Comparison of ENCODE assay signal across 28 cellular contexts in the genomic region with DNA sequence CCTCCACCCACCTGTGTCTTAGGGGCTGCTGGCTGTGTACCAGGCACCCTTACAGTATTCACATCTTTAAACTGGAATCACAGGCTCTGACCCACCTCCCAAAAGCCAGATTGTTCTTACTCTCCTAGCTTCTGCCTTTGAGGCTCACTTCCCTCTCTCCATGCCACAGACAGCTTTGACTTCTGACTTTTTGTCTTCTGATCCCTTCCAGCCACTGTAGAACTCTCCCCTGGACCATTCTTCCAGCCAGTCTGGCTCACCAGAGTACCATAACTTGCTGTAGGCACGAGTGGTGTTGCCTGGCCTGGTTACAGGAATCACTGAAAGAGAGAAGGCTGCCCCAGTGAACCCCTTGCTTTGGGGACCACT. TPM values are rescaled to one million over a fixed set of nuclear protein-coding genes. Genes with fewer than 3 reads are reported as not detected.
"Had no signal": no experiment of that assay in that cellular context is flagged by ENCODE, and none has a peak within 500 bp of the region (broad histone marks: within the 10 kb centered on the region; RNA-seq: fewer than 3 reads in every experiment).

No MANE protein-coding gene starts in this region.

- H3K9me3 ChIP-seq: ascending aorta, breast epithelium had no signal

- DNase-seq: activated CD4-positive, alpha-beta memory T cell treated with anti-CD3 and anti-CD28 coated beads, Interleukin-2, amount 10 ng/mL, durations not matched to agents 7 days and 5 days; activated CD4-positive, alpha-beta T cell treated with anti-CD3 and anti-CD28 coated beads for 36 hours; activated CD4-positive, alpha-beta T cell treated with anti-CD3 and anti-CD28 coated beads, Interleukin-2, amount 10 ng/mL, durations not matched to agents 7 days and 5 days; activated CD8-positive, alpha-beta memory T cell treated with anti-CD3 and anti-CD28 coated beads, Interleukin-2, amount 50 U/mL, for 4 hours; activated naive CD4-positive, alpha-beta T cell treated with anti-CD3 and anti-CD28 coated beads, Interleukin-2, amount 10 ng/mL, durations not matched to agents 7 days and 5 days; activated T-cell treated with anti-CD3 and anti-CD28 coated beads for 4 hours; activated T-cell treated with anti-CD3 and anti-CD28 coated beads, Interleukin-2, amount 50 U/mL, for 4 hours; amygdala; NCI-H1048; NCI-H1105 treated with DMSO at 0.1 percent for 48 hours; NCI-H1436 treated with DMSO at 0.1 percent for 48 hours; NCI-H2029; NCI-H345; NCI-H524 treated with DMSO at 0.1 percent for 48 hours; SHP77; SJCRH30 had no signal

- H3K27me3 ChIP-seq: ascending aorta, breast epithelium, SJCRH30 had no signal

- ATAC-seq: activated CD4-positive, CD25-positive, alpha-beta regulatory T cell treated with anti-CD3 and anti-CD28 coated beads, Interleukin-2, amount 50 U/mL, for 24 hours; activated T-cell treated with anti-CD3 and anti-CD28 coated beads, Interleukin-2, amount 50 U/mL, for 4 hours; K562; WTC11 had no signal

- H3K9me3 Mint-ChIP-seq: activated CD4-positive, alpha-beta memory T cell treated with anti-CD3 and anti-CD28 coated beads, Interleukin-2, amount 10 ng/mL, durations not matched to agents 7 days and 5 days; activated CD4-positive, alpha-beta T cell treated with anti-CD3 and anti-CD28 coated beads, Interleukin-2, amount 10 ng/mL, durations not matched to agents 7 days and 5 days; activated naive CD4-positive, alpha-beta T cell treated with anti-CD3 and anti-CD28 coated beads, Interleukin-2, amount 10 ng/mL, durations not matched to agents 7 days and 5 days; activated T-cell treated with anti-CD3 and anti-CD28 coated beads, Interleukin-2, amount 50 U/mL, for 4 hours; activated T-helper 1 cell treated with anti-CD3 and anti-CD28 coated beads, Interleukin-12 subunit alpha, Interleukin-12 subunit beta, Interleukin-2, Interleukin-4 antibody, amounts not matched to agents 30 ng/mL and 10 ng/mL and 1 ng/mL, durations not matched to agents 14 hours and 24 hours and 36 hours; T-helper 1 cell treated with Interleukin-12 subunit alpha and Interleukin-12 subunit beta and Interleukin-4 antibody, amounts not matched to agents 30 μg/mL and 1 μg/mL, for 36 hours; T-helper 2 cell treated with Interferon-gamma antibody and Interleukin-4, amounts not matched to agents 5 μg/mL and 100 μg/mL, for 36 hours; WTC11 had no signal

- FAIRE-seq: K562 had no signal

- H3K36me3 ChIP-seq: ascending aorta, breast epithelium, SJCRH30 had no signal

- H3K36me3 Mint-ChIP-seq: activated naive CD4-positive, alpha-beta T cell treated with anti-CD3 and anti-CD28 coated beads, Interleukin-2, amount 10 ng/mL, durations not matched to agents 7 days and 5 days; activated naive CD8-positive, alpha-beta T cell; WTC11 had no signal

- H3K4me1 ChIP-seq: ascending aorta, breast epithelium had no signal

- H3K27ac Mint-ChIP-seq: activated CD4-positive, alpha-beta memory T cell treated with anti-CD3 and anti-CD28 coated beads, Interleukin-2, amount 10 ng/mL, durations not matched to agents 7 days and 5 days; activated CD4-positive, alpha-beta T cell treated with anti-CD3 and anti-CD28 coated beads for 36 hours; activated CD4-positive, alpha-beta T cell treated with anti-CD3 and anti-CD28 coated beads, Interleukin-2, amount 10 ng/mL, durations not matched to agents 7 days and 5 days; activated naive CD4-positive, alpha-beta T cell treated with anti-CD3 and anti-CD28 coated beads, Interleukin-2, amount 10 ng/mL, durations not matched to agents 7 days and 5 days; activated naive CD8-positive, alpha-beta T cell; activated T-helper 1 cell treated with anti-CD3 and anti-CD28 coated beads, Interleukin-12 subunit alpha, Interleukin-12 subunit beta, Interleukin-2, Interleukin-4 antibody, amounts not matched to agents 30 ng/mL and 10 ng/mL and 1 ng/mL, durations not matched to agents 14 hours and 24 hours and 36 hours; T-helper 1 cell treated with Interleukin-12 subunit alpha and Interleukin-12 subunit beta and Interleukin-4 antibody, amounts not matched to agents 30 μg/mL and 1 μg/mL, for 36 hours; T-helper 2 cell treated with Interferon-gamma antibody and Interleukin-4, amounts not matched to agents 5 μg/mL and 100 μg/mL, for 36 hours; WTC11 had no signal

- H3K4me1 Mint-ChIP-seq: activated CD4-positive, alpha-beta memory T cell treated with anti-CD3 and anti-CD28 coated beads, Interleukin-2, amount 10 ng/mL, durations not matched to agents 7 days and 5 days had no signal

- H3K4me3 Mint-ChIP-seq: activated CD4-positive, alpha-beta memory T cell treated with anti-CD3 and anti-CD28 coated beads, Interleukin-2, amount 10 ng/mL, durations not matched to agents 7 days and 5 days; activated CD4-positive, alpha-beta T cell treated with anti-CD3 and anti-CD28 coated beads for 36 hours; activated CD4-positive, alpha-beta T cell treated with anti-CD3 and anti-CD28 coated beads, Interleukin-2, amount 10 ng/mL, durations not matched to agents 7 days and 5 days; activated naive CD4-positive, alpha-beta T cell treated with anti-CD3 and anti-CD28 coated beads, Interleukin-2, amount 10 ng/mL, durations not matched to agents 7 days and 5 days; activated naive CD8-positive, alpha-beta T cell; activated T-cell treated with anti-CD3 and anti-CD28 coated beads, Interleukin-2, amount 50 U/mL, for 4 hours; activated T-helper 1 cell treated with anti-CD3 and anti-CD28 coated beads, Interleukin-12 subunit alpha, Interleukin-12 subunit beta, Interleukin-2, Interleukin-4 antibody, amounts not matched to agents 30 ng/mL and 10 ng/mL and 1 ng/mL, durations not matched to agents 14 hours and 24 hours and 36 hours; T-helper 1 cell treated with Interleukin-12 subunit alpha and Interleukin-12 subunit beta and Interleukin-4 antibody, amounts not matched to agents 30 μg/mL and 1 μg/mL, for 36 hours; T-helper 2 cell treated with Interferon-gamma antibody and Interleukin-4, amounts not matched to agents 5 μg/mL and 100 μg/mL, for 36 hours; WTC11 had no signal

- H3K4me3 ChIP-seq: ascending aorta, breast epithelium, K562, SJCRH30, SK-N-MC had no signal

- H3K27ac ChIP-seq: ascending aorta, breast epithelium, SJCRH30, SK-N-MC had no signal

RNA-seq across cellular contexts. Expression of gene STUM, which starts 58.1 kb away (rescaled TPM):
- total RNA-seq: activated CD4-positive, alpha-beta memory T cell treated with anti-CD3 and anti-CD28 coated beads, Interleukin-2, amount 10 ng/mL, durations not matched to agents 7 days and 5 days; activated CD4-positive, alpha-beta T cell treated with anti-CD3 and anti-CD28 coated beads for 36 hours; activated CD4-positive, alpha-beta T cell treated with anti-CD3 and anti-CD28 coated beads, Interleukin-2, amount 10 ng/mL, durations not matched to agents 7 days and 5 days; activated T-cell treated with anti-CD3 and anti-CD28 coated beads, Interleukin-2, amount 50 U/mL, for 4 hours; activated T-helper 1 cell treated with anti-CD3 and anti-CD28 coated beads, Interleukin-12 subunit alpha, Interleukin-12 subunit beta, Interleukin-2, Interleukin-4 antibody, amounts not matched to agents 30 ng/mL and 10 ng/mL and 1 ng/mL, durations not matched to agents 14 hours and 24 hours and 36 hours; K562; NCI-H460; RPMI7951 had no signal
- polyA plus RNA-seq: K562 had no signal
